8 cellular contexts compared by ENCODE assay signal in the genomic region with DNA sequence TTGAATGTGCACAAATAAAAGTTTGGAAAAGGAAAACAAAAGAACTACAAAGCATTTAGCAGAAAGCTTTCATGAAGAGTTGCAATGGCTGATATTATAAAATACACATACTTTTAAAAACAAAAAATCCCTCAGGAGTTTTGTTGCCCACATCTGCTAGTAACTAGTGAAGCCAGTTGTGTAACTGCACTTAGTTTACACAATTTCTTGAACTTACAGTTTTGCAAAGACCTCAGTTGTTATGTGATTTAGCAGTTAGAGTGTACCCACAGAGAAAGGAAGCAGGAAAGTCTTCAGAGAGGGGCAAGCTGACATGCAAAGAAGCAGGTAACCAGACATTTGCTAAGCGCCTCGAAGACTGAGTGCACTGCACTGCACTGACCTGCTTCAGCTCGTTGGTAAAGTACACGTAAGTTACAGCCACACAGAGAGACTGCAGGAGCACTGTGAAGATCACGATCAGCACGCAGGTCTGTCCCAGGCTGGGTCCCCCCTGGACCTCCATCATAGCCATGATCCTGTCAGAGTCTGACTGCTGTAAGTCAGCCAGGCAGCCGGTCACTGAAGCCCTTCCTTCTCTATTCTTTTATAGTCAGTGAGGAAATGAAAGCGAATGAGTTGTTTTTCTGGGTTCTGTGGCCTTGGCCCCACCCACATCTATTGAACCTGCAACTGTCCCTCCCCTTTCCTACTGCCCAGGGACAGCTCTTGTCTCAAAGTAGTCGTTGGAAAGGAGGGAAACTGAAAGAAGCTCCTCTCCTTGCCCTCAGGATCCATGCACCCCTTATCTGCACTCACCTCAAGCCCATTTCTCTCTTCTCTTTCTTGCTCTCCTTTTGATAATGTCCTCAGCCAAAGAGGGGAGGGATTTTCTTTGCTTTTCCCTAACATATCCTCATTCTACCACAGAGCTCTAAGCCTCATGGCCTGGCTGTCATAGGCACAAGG. TPM values are rescaled to one million over a fixed set of nuclear protein-coding genes. Genes with fewer than 3 reads are reported as not detected.
DNase-seq lines count a peak whose midpoint lies in the region; ATAC-seq, FAIRE-seq and TF ChIP-seq lines count a peak whose summit lies in the region.

Gene TNFSF10, minus strand, starts transcription at position 560 of the 948 bp plus-strand sequence. Its CDS starts 46 bp downstream, at position 514.

- H3K9me3 ChIP-seq in Loucy (ENCODE audit: insufficient read depth, low read depth, low read length) = no peaks in the 10 kb centered on the region

- DNase-seq in H54 (ENCODE audit: insufficient read length, low spot score) = peak; percentile 11
- peak; percentile 46 for DNase-seq in activated B cell treated with CpG ODN at 0.5 μM for 24 hours
- DNase-seq in choroid plexus epithelial cell (ENCODE audit: low read depth) = no peak
- peak; percentile 41 to 49 for DNase-seq in memory B cell (ENCODE audit: low spot score in 2 of 2)
- DNase-seq in stimulated activated naive CD4-positive, alpha-beta T cell treated with Interleukin-2 at 50 U/mL for 16 hours (lab: John Stamatoyannopoulos, UW) = peak; percentile 65
- no peak for DNase-seq in AG08395 (ENCODE audit: low spot score)

- TF ChIP-seq POLR2A in GM10847 (IDR thresholded peaks at IDR 0.05; ENCODE audit: extremely low read depth, insufficient read length) = peak; percentile 91
- TF ChIP-seq POLR2A in H54 (IDR thresholded peaks at IDR 0.05; ENCODE audit: low read depth, low read length) = no peak

- no peaks in the 10 kb centered on the region for H3K36me3 ChIP-seq in Loucy (ENCODE audit: insufficient read depth, low read length)

- CTCF ChIA-PET in activated B cell treated with CpG ODN at 0.5 μM for 24 hours (lab: Charles Lee) = interaction anchor here (0.7 to 2.1 kb wide), 3 partner anchors 10 to 73 kb away, joined by 3 to 8 read pairs (median 4); no protein-coding TSS in a partner anchor

- peak within 1 kb of the TSS; percentile 94 for H3K4me3 Mint-ChIP-seq in activated B cell treated with CpG ODN at 0.5 μM for 24 hours
- peak within 1 kb of the TSS; percentile 96 for H3K4me3 Mint-ChIP-seq in memory B cell

- H3K27me3 Mint-ChIP-seq in activated B cell treated with CpG ODN at 0.5 μM for 24 hours (no peaks in the 10 kb centered on the region), memory B cell (no peaks in the 10 kb centered on the region)

- intact Hi-C loops in activated B cell treated with CpG ODN at 0.5 μM for 24 hours (cut with micrococcal nuclease) = loop anchor here (1.0 to 2.0 kb wide), 6 partner anchors 11 to 227 kb away; partner anchors contain the start of gene ECT2

- H3K27ac Mint-ChIP-seq in activated B cell treated with CpG ODN at 0.5 μM for 24 hours (peak within 1 kb of the TSS; percentile 93), memory B cell (peak within 1 kb of the TSS; percentile 81)

- no peaks in the 10 kb centered on the region for H4K20me1 ChIP-seq in Loucy (ENCODE audit: insufficient read depth, low read length, poor library complexity, severe bottlenecking)

- peaks cover 35% of the 10 kb centered on the region for H3K4me1 ChIP-seq in Loucy (ENCODE audit: insufficient read depth, low read length, poor library complexity, severe bottlenecking)

- no peaks in the 10 kb centered on the region for H3K9me2 ChIP-seq in Loucy (replicated peaks; ENCODE audit: low read depth, low read length)

- peak; percentile 87 for FAIRE-seq in H54 (lab: Jason Lieb, UNC)

- peak; percentile 88 for ATAC-seq in activated B cell treated with CpG ODN at 0.5 μM for 24 hours (ENCODE audit: low read depth)
- ATAC-seq in memory B cell (ENCODE audit: low read depth) = peak; percentile 91

- H3K9ac ChIP-seq in Loucy (ENCODE audit: low read depth, low read length, poor library complexity, severe bottlenecking) = peak within 1 kb of the TSS; percentile 70

- H3K27me3 ChIP-seq in Loucy (ENCODE audit: insufficient read depth, low read length, poor library complexity, severe bottlenecking) = no peaks in the 10 kb centered on the region

- H3F3A ChIP-seq in Loucy (ENCODE audit: low read depth) = no peaks in the 10 kb centered on the region; the same call in 1 of the 2 replicates

- TF ChIP-seq CTCF in Loucy (conservative IDR thresholded peaks at IDR 0.05; ENCODE audit: low read length) (no peak), activated B cell treated with CpG ODN at 0.5 μM for 24 hours (IDR thresholded peaks at IDR 0.05) (no peak), choroid plexus epithelial cell (conservative IDR thresholded peaks at IDR 0.05; ENCODE audit: low read depth, low read length) (no peak)

- peaks cover 3% of the 10 kb centered on the region for H3K36me3 Mint-ChIP-seq in activated B cell treated with CpG ODN at 0.5 μM for 24 hours (ENCODE audit: low read depth)
- peaks cover 1% of the 10 kb centered on the region for H3K36me3 Mint-ChIP-seq in memory B cell

- H3K9me3 Mint-ChIP-seq in activated B cell treated with CpG ODN at 0.5 μM for 24 hours (no peaks in the 10 kb centered on the region), memory B cell (no peaks in the 10 kb centered on the region)

- no peaks in the 10 kb centered on the region for H3K79me2 ChIP-seq in Loucy (ENCODE audit: insufficient read depth, low read length)

- peak within 1 kb of the TSS; percentile 93 for H2AFZ ChIP-seq in Loucy (ENCODE audit: low read length)

- POLR2A ChIA-PET in activated B cell treated with CpG ODN at 0.5 μM for 24 hours (lab: Charles Lee) = interaction anchor here (1.6 to 2.2 kb wide), 2 partner anchors 11 to 69 kb away, joined by 8 to 21 read pairs; no protein-coding TSS in a partner anchor

- H3K4me1 Mint-ChIP-seq in activated B cell treated with CpG ODN at 0.5 μM for 24 hours (peaks cover 51% of the 10 kb centered on the region), memory B cell (peaks cover 36% of the 10 kb centered on the region)

- peak within 1 kb of the TSS; percentile 74 for H3K4me3 ChIP-seq in Loucy (ENCODE audit: low read length, poor library complexity, severe bottlenecking)
- peak within 1 kb of the TSS; percentile 17 for H3K4me3 ChIP-seq in choroid plexus epithelial cell (ENCODE audit: low read depth, low read length)

- peak within 1 kb of the TSS; percentile 80 for H3K4me2 ChIP-seq in Loucy (ENCODE audit: low read depth, low read length, poor library complexity, severe bottlenecking)

RNA-seq across cellular contexts. Expression of gene TNFSF10, which starts in this region (rescaled TPM):
- 7.2 and 7.4 TPM in 2 replicates for total RNA-seq in activated B cell treated with CpG ODN at 0.5 μM for 24 hours

Comparison
In these comparisons a context has a peak if more than half of its experiments do, and no peak if none do; other contexts are left out.
1. DNase-seq: peak in H54 (single experiment), activated B cell treated with CpG ODN at 0.5 μM for 24 hours (single experiment), memory B cell (2 of 2) and stimulated activated naive CD4-positive, alpha-beta T cell treated with Interleukin-2 at 50 U/mL for 16 hours (single experiment); none in choroid plexus epithelial cell (single experiment) and AG08395 (single experiment).